ENCODE assay signal across 24 cellular contexts in genomic region chr18:55524353-55525123, GRCh38.
DNase-seq lines count a peak whose midpoint lies in the region; ATAC-seq, FAIRE-seq and TF ChIP-seq lines count a peak whose summit lies in the region.
"Had no signal": no experiment of that assay in that cellular context is flagged by ENCODE, and none has a peak within 500 bp of the region (broad histone marks: within the 10 kb centered on the region; RNA-seq: fewer than 3 reads in every experiment).

No MANE protein-coding gene starts in this region.

- DNase-seq in NCI-H146 (lab: John Stamatoyannopoulos, UW) (peak; percentile 44), NCI-H146 treated with DMSO at 0.1 percent for 48 hours (lab: John Stamatoyannopoulos, UW; ENCODE audit: unreplicated experiment) (no peak), IMR-90 (no peak), neural progenitor cell (ENCODE audit: low spot score) (peak; percentile 50), kidney tubule cell (ENCODE audit: low spot score) (no peak), DMS153 treated with DMSO at 0.1 percent for 48 hours (lab: John Stamatoyannopoulos, UW; ENCODE audit: unreplicated experiment) (no peak)
- DNase-seq: CD8-positive, alpha-beta T cell; KBM-7; NCI-H1092; NCI-H1436; NCI-H2029; NCI-H2171; NCI-H345; NCI-H524; OCI-M1 had no signal

- no peak overlapping the region for H2AK9ac ChIP-seq in IMR-90 (replicated peaks; ENCODE audit: low read depth, low read length, poor library complexity)

- peak overlapping the region; percentile 64; the same call in 1 of the 2 replicates for H3K23ac ChIP-seq in IMR-90 (ENCODE audit: low read depth, low read length)

- ATAC-seq in IMR-90 (ENCODE audit: low read depth) (no peak), HG03354 (IDR thresholded peaks at IDR 0.05; ENCODE audit: poor library complexity, severe bottlenecking, unreplicated experiment) (no peak)
- ATAC-seq: CD8-positive, alpha-beta T cell; HCT116; Right ventricle myocardium inferior had no signal

- no peak for TF ChIP-seq RAD21 in IMR-90 (IDR thresholded peaks at IDR 0.05; ENCODE audit: low read length)

- no peak overlapping the region for H2BK5ac ChIP-seq in IMR-90 (ENCODE audit: low read depth, low read length, poor library complexity, severe bottlenecking)

- H3K4me2 ChIP-seq in IMR-90 (ENCODE audit: low read depth, low read length) (no peak overlapping the region), neural progenitor cell (peak overlapping the region; percentile 53)
- H3K4me2 ChIP-seq: BLaER1 treated with 17β-estradiol and CSF1 and Interleukin-3, amounts not matched to agents 10 nM and 100 nM had no signal

- H3K14ac ChIP-seq in IMR-90 (replicated peaks; ENCODE audit: low read depth, low read length): no peak overlapping the region

- H2BK15ac ChIP-seq in IMR-90 (ENCODE audit: low read depth, low read length): no peak overlapping the region

- no peak overlapping the region for H3K9ac ChIP-seq in IMR-90 (ENCODE audit: low read depth, low read length)
- no peak overlapping the region for H3K9ac ChIP-seq in neural progenitor cell
- H3K9ac ChIP-seq: BLaER1 treated with 17β-estradiol and CSF1 and Interleukin-3, amounts not matched to agents 10 nM and 100 nM had no signal

- H3K36me3 ChIP-seq in IMR-90 (ENCODE audit: control insufficient read depth, insufficient read depth, low read length) (no peaks in the 10 kb centered on the region; the same call in 1 of the 2 replicates), neural progenitor cell (no peaks in the 10 kb centered on the region)
- H3K36me3 ChIP-seq: SJSA1 had no signal

- H3K9me3 ChIP-seq in IMR-90 (ENCODE audit: control insufficient read depth, insufficient read depth, low read length): no peaks in the 10 kb centered on the region
- no peaks in the 10 kb centered on the region for H3K9me3 ChIP-seq in neural progenitor cell (ENCODE audit: low read depth)
- H3K9me3 ChIP-seq: SJSA1 had no signal

- H3K4me1 ChIP-seq in IMR-90 (ENCODE audit: control insufficient read depth, insufficient read depth, low read length) (peaks cover 8% of the 10 kb centered on the region; the same call in 1 of the 2 replicates), neural progenitor cell (peaks cover 34% of the 10 kb centered on the region)
- H3K4me1 ChIP-seq: SJSA1 had no signal

- in situ Hi-C loops in IMR-90 (cut with MboI; ENCODE audit: low sequenced_read_pairs): no loop called here

- H3F3A ChIP-seq in neural progenitor cell (ENCODE audit: low read depth): peaks cover 28% of the 10 kb centered on the region

- H3K27ac Mint-ChIP-seq in neural progenitor cell: no peak overlapping the region
- H3K27ac Mint-ChIP-seq: CD8-positive, alpha-beta T cell had no signal

- dilution Hi-C loops in IMR-90 (cut with HindIII; ENCODE audit: low sequenced_read_pairs, unreplicated experiment): no loop called here

- H3K79me1 ChIP-seq in IMR-90 (ENCODE audit: low read depth in 1 of 2, low read length in 2 of 2): peaks cover 27 to 65% of the 10 kb centered on the region in 2 experiments

- TF ChIP-seq CTCF in IMR-90 (conservative IDR thresholded peaks at IDR 0.05; ENCODE audit: low read depth, low read length): no peak
- TF ChIP-seq CTCF in neural progenitor cell (IDR thresholded peaks at IDR 0.05): no peak

- H3K27me3 Mint-ChIP-seq in neural progenitor cell (ENCODE audit: insufficient read depth, low read depth): no peaks in the 10 kb centered on the region

- no peak overlapping the region for H2BK20ac ChIP-seq in IMR-90 (ENCODE audit: low read depth, low read length)

- no peak overlapping the region for H3K56ac ChIP-seq in IMR-90 (ENCODE audit: extremely low read depth, insufficient read depth, low read length)

- H2BK120ac ChIP-seq in IMR-90 (ENCODE audit: low read depth, low read length): no peak overlapping the region

- POLR2A ChIA-PET in IMR-90 (lab: Charles Lee; ENCODE audit: unreplicated experiment): no interaction called here

- H3K36me3 Mint-ChIP-seq in neural progenitor cell: peaks cover 27% of the 10 kb centered on the region
- H3K36me3 Mint-ChIP-seq: CD8-positive, alpha-beta T cell had no signal

- H3K27me3 ChIP-seq in IMR-90 (ENCODE audit: control insufficient read depth, insufficient read depth, low read length) (no peaks in the 10 kb centered on the region), neural progenitor cell (no peaks in the 10 kb centered on the region)
- H3K27me3 ChIP-seq: BLaER1 treated with 17β-estradiol and CSF1 and Interleukin-3, amounts not matched to agents 10 nM and 100 nM; SJSA1 had no signal

- no peak overlapping the region for H3K4me3 Mint-ChIP-seq in neural progenitor cell
- H3K4me3 Mint-ChIP-seq: CD8-positive, alpha-beta T cell had no signal

- H4K8ac ChIP-seq in IMR-90 (ENCODE audit: low read depth in 2 of 2, low read length in 2 of 2): no peak overlapping the region

- H3K4me1 Mint-ChIP-seq in neural progenitor cell: peaks cover 11% of the 10 kb centered on the region

- intact Hi-C loops in IMR-90 (cut with micrococcal nuclease): no loop called here

- no peak overlapping the region for H4K91ac ChIP-seq in IMR-90 (ENCODE audit: insufficient read depth, low read depth, low read length)

- no peaks in the 10 kb centered on the region for H3K9me3 Mint-ChIP-seq in neural progenitor cell
- H3K9me3 Mint-ChIP-seq: CD8-positive, alpha-beta T cell had no signal

- CTCF ChIA-PET in IMR-90 (lab: Yijun Ruan, JAX): interaction anchor here (0.6 to 0.7 kb wide), 2 partner anchors 58 to 249 kb away, joined by 3 to 8 read pairs; no protein-coding TSS in a partner anchor

- H2AFZ ChIP-seq in IMR-90 (replicated peaks; ENCODE audit: low read length, poor library complexity) (no peak overlapping the region), neural progenitor cell (replicated peaks) (no peak overlapping the region)

- H3K9me1 ChIP-seq in IMR-90 (ENCODE audit: insufficient read depth, low read length): peaks cover 5% of the 10 kb centered on the region; the same call in 1 of the 2 replicates

- peaks cover 100% of the 10 kb centered on the region for H3K79me2 ChIP-seq in neural progenitor cell (ENCODE audit: low read depth)

- H4K20me1 ChIP-seq in IMR-90 (ENCODE audit: insufficient read depth, low read length) (0 out of 2 replicates have a peak, but pooled peaks cover 5% of the 10 kb centered on the region), neural progenitor cell (ENCODE audit: low read depth) (peaks cover 99% of the 10 kb centered on the region)

- no peak overlapping the region; the same call in 1 of the 2 replicates for H4K5ac ChIP-seq in IMR-90 (ENCODE audit: low read depth, low read length)

- H3K18ac ChIP-seq in IMR-90 (ENCODE audit: low read depth, low read length): no peak overlapping the region

- H3K4ac ChIP-seq in IMR-90 (ENCODE audit: low read depth, low read length): no peak overlapping the region

- H3K27ac ChIP-seq in IMR-90 (ENCODE audit: insufficient read depth, low read length) (no peak overlapping the region), neural progenitor cell (no peak overlapping the region)
- H3K27ac ChIP-seq: 22Rv1; BLaER1 treated with 17β-estradiol and CSF1 and Interleukin-3, amounts not matched to agents 10 nM and 100 nM; SJSA1 had no signal

- H2AK5ac ChIP-seq in IMR-90 (ENCODE audit: low read depth, low read length): no peak overlapping the region

- peak; percentile 4 for FAIRE-seq in endometrium (lab: Jason Lieb, UNC)
- FAIRE-seq: GM12891, RCC 7860 had no signal

- H3K4me3 ChIP-seq in IMR-90 (ENCODE audit: insufficient read depth, low read depth, low read length) (no peak overlapping the region), neural progenitor cell (no peak overlapping the region)
- H3K4me3 ChIP-seq: BLaER1 treated with 17β-estradiol and CSF1 and Interleukin-3, amounts not matched to agents 10 nM and 100 nM; SJSA1 had no signal

- BruUV-seq in IMR-90 (replicated peaks; lab: Mats Ljungman, UMichigan): no TSS peak

- no peak for TF ChIP-seq POLR2A in IMR-90 (IDR thresholded peaks at IDR 0.05; ENCODE audit: low read depth, low read length)

TF ChIP-seq in IMR-90, 13 proteins besides CTCF, POLR2A, EP300 and RAD21:
- TF ChIP-seq RCOR1 (IDR thresholded peaks at IDR 0.05; ENCODE audit: insufficient replicate concordance, low read length) (no peak), USF2 (IDR thresholded peaks at IDR 0.05; ENCODE audit: low read depth, low read length) (no peak), MXI1 (IDR thresholded peaks at IDR 0.05; ENCODE audit: borderline replicate concordance, low read depth, low read length) (no peak), CHD1 (IDR thresholded peaks at IDR 0.05; ENCODE audit: low read depth, low read length) (no peak), BHLHE40 (IDR thresholded peaks at IDR 0.05; ENCODE audit: low read depth, low read length) (no peak), FOS (IDR thresholded peaks at IDR 0.05; ENCODE audit: low read depth, low read length) (no peak), MAFK (IDR thresholded peaks at IDR 0.05; ENCODE audit: low read depth, low read length) (no peak)
TF ChIP-seq in IMR-90: peak in this region for 0.

Comparison
In these comparisons a context has a peak if more than half of its experiments do, and no peak if none do; other contexts are left out.
1. DNase-seq: peak in NCI-H146 (single experiment) and neural progenitor cell (single experiment); none in NCI-H146 treated with DMSO at 0.1 percent for 48 hours (single experiment), IMR-90 (single experiment), kidney tubule cell (single experiment) and DMS153 treated with DMSO at 0.1 percent for 48 hours (single experiment).